ENCODE assay signal across 1 cellular context in the genomic region with DNA sequence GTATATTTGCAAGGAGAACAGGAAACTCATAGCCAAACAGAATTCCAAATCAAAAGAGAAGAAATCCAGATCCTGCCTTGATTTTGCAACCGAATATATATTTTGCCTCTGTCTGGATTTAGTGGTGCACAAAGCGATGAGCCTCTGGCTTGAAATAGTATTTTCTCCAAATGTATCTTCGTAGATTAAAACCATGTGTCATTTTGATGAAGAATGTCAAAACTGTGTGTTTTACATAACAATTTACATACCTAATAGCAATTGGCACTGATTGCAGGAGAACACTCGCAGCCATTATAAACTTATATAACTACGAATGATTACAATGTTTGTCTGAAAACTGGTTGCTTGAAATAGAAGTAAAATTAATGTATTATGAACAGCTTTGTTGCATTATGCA.
TF ChIP-seq lines count a peak whose summit lies in the region.

No MANE protein-coding gene starts in this region.

TF ChIP-seq in SK-N-SH, 30 proteins besides CTCF, POLR2A, EP300 and RAD21 (continued from another document):
- TF ChIP-seq PBX3 (IDR thresholded peaks at IDR 0.05): 0 out of 2 replicates have a peak, but pooled peaks have one; percentile 10
- no peak for TF ChIP-seq GABPA (IDR thresholded peaks at IDR 0.05; ENCODE audit: low read depth)
- TF ChIP-seq GATA2 (CRISPR knock-in tag; IDR thresholded peaks at IDR 0.05): peak; percentile 53
- TF ChIP-seq SIN3A (IDR thresholded peaks at IDR 0.05; ENCODE audit: borderline replicate concordance, low read depth, low read length): 0 out of 2 replicates have a peak, but pooled peaks have one; percentile 18
- TF ChIP-seq NRF1 (IDR thresholded peaks at IDR 0.05; ENCODE audit: low read depth, low read length): no peak
